10 cellular contexts compared by ENCODE assay signal in genomic region chr11:119335655-119336543, GRCh38. TPM values are rescaled to one million over a fixed set of nuclear protein-coding genes. Genes with fewer than 3 reads are reported as not detected.
DNase-seq lines count a peak whose midpoint lies in the region; ATAC-seq and TF ChIP-seq lines count a peak whose summit lies in the region.
"Had no signal": no experiment of that assay in that cellular context is flagged by ENCODE, and none has a peak within 500 bp of the region (broad histone marks: within the 10 kb centered on the region; RNA-seq: fewer than 3 reads in every experiment).

No MANE protein-coding gene starts in this region.

- peak overlapping the region; percentile 14 for H3K27ac Mint-ChIP-seq in activated T-helper 2 cell treated with anti-CD3 and anti-CD28 coated beads, Interferon-gamma antibody, Interleukin-2, Interleukin-4, amounts not matched to agents 10 μg/mL and 5 μg/mL and 100 μg/mL, durations not matched to agents 14 hours and 24 hours and 36 hours
- peak overlapping the region; percentile 81 for H3K27ac Mint-ChIP-seq in type B pancreatic cell

- H3K4me3 Mint-ChIP-seq in activated T-helper 2 cell treated with anti-CD3 and anti-CD28 coated beads, Interferon-gamma antibody, Interleukin-2, Interleukin-4, amounts not matched to agents 10 μg/mL and 5 μg/mL and 100 μg/mL, durations not matched to agents 14 hours and 24 hours and 36 hours (ENCODE audit: low read depth): peak overlapping the region; percentile 100
- H3K4me3 Mint-ChIP-seq in type B pancreatic cell: peak overlapping the region; percentile 100

- H3K9me3 Mint-ChIP-seq in activated T-helper 2 cell treated with anti-CD3 and anti-CD28 coated beads, Interferon-gamma antibody, Interleukin-2, Interleukin-4, amounts not matched to agents 10 μg/mL and 5 μg/mL and 100 μg/mL, durations not matched to agents 14 hours and 24 hours and 36 hours: no peaks in the 10 kb centered on the region
- no peaks in the 10 kb centered on the region for H3K9me3 Mint-ChIP-seq in type B pancreatic cell

- H3K4me1 Mint-ChIP-seq in activated T-helper 2 cell treated with anti-CD3 and anti-CD28 coated beads, Interferon-gamma antibody, Interleukin-2, Interleukin-4, amounts not matched to agents 10 μg/mL and 5 μg/mL and 100 μg/mL, durations not matched to agents 14 hours and 24 hours and 36 hours (ENCODE audit: low read depth): peaks cover 40% of the 10 kb centered on the region
- peaks cover 44% of the 10 kb centered on the region for H3K4me1 Mint-ChIP-seq in type B pancreatic cell (ENCODE audit: unreplicated experiment)

- ATAC-seq in Right ventricle myocardium inferior: no peak
- no peak for ATAC-seq in left cardiac atrium
- peak; percentile 72 for ATAC-seq in left lobe of liver
- no peak for ATAC-seq in GM18868 (IDR thresholded peaks at IDR 0.05; ENCODE audit: unreplicated experiment)
- no peak for ATAC-seq in sciatic nerve

- TF ChIP-seq CTCF in type B pancreatic cell (conservative IDR thresholded peaks at IDR 0.05): no peak

- peaks cover 15% of the 10 kb centered on the region for H3K27me3 Mint-ChIP-seq in activated T-helper 2 cell treated with anti-CD3 and anti-CD28 coated beads, Interferon-gamma antibody, Interleukin-2, Interleukin-4, amounts not matched to agents 10 μg/mL and 5 μg/mL and 100 μg/mL, durations not matched to agents 14 hours and 24 hours and 36 hours (ENCODE audit: low read depth)
- peaks cover 11% of the 10 kb centered on the region for H3K27me3 Mint-ChIP-seq in type B pancreatic cell

- peak; percentile 62 for DNase-seq in Right ventricle myocardium inferior (ENCODE audit: missing footprints)
- no peak for DNase-seq in left cardiac atrium
- no peak for DNase-seq in activated T-helper 2 cell treated with anti-CD3 and anti-CD28 coated beads, Interferon-gamma antibody, Interleukin-2, Interleukin-4, amounts not matched to agents 10 μg/mL and 5 μg/mL and 100 μg/mL, durations not matched to agents 14 hours and 24 hours and 36 hours (ENCODE audit: low spot score)
- peak; percentile 94 for DNase-seq in left lobe of liver (ENCODE audit: low spot score)
- no peak for DNase-seq in type B pancreatic cell (ENCODE audit: extremely low spot score, unreplicated experiment)
- no peak for DNase-seq in sciatic nerve (ENCODE audit: low spot score)
- no peak for DNase-seq in superior temporal gyrus (ENCODE audit: extremely low spot score)
- DNase-seq: DMS153, retina had no signal

- intact Hi-C loops in Right ventricle myocardium inferior (cut with DNase I) (no loop called here), left cardiac atrium (cut with DNase I) (loop anchor here in 1 of 2 donors (5.0 kb wide), 1 partner anchor 36 kb away; no protein-coding TSS in a partner anchor), sciatic nerve (cut with DNase I) (no loop called here)
- intact Hi-C loops in activated T-helper 2 cell treated with anti-CD3 and anti-CD28 coated beads, Interferon-gamma antibody, Interleukin-2, Interleukin-4, amounts not matched to agents 10 μg/mL and 5 μg/mL and 100 μg/mL, durations not matched to agents 14 hours and 24 hours and 36 hours (cut with micrococcal nuclease): loop anchor here (2.0 kb wide), 1 partner anchor 15 kb away; no protein-coding TSS in a partner anchor

- H3K36me3 Mint-ChIP-seq in activated T-helper 2 cell treated with anti-CD3 and anti-CD28 coated beads, Interferon-gamma antibody, Interleukin-2, Interleukin-4, amounts not matched to agents 10 μg/mL and 5 μg/mL and 100 μg/mL, durations not matched to agents 14 hours and 24 hours and 36 hours (ENCODE audit: low read depth): peaks cover 19% of the 10 kb centered on the region
- no peaks in the 10 kb centered on the region for H3K36me3 Mint-ChIP-seq in type B pancreatic cell

RNA-seq across cellular contexts. Expression of gene RNF26, which starts 1.6 kb away (rescaled TPM):
- total RNA-seq in Right ventricle myocardium inferior: 13.1 TPM
- 10 to 100 TPM; 13.2 to 14.1 TPM for total RNA-seq in left cardiac atrium
- total RNA-seq in activated T-helper 2 cell treated with anti-CD3 and anti-CD28 coated beads, Interferon-gamma antibody, Interleukin-2, Interleukin-4, amounts not matched to agents 10 μg/mL and 5 μg/mL and 100 μg/mL, durations not matched to agents 14 hours and 24 hours and 36 hours: 29.9 and 32.6 TPM in 2 replicates
- 15.0 TPM for total RNA-seq in left lobe of liver
- total RNA-seq in type B pancreatic cell (ENCODE audit: low replicate concordance): 40.3 and 45.6 TPM in 2 replicates
- total RNA-seq in sciatic nerve: 17.4 TPM

RNA-seq across cellular contexts. Expression of gene C1QTNF5, which starts 4.8 kb away (rescaled TPM):
- total RNA-seq in Right ventricle myocardium inferior (17.5 TPM), left cardiac atrium (10 to 100 TPM; 25.1 to 39.9 TPM), left lobe of liver (4.7 TPM), type B pancreatic cell (ENCODE audit: low replicate concordance) (2.0 and 4.0 TPM in 2 replicates), sciatic nerve (27.7 TPM)
- total RNA-seq in activated T-helper 2 cell treated with anti-CD3 and anti-CD28 coated beads, Interferon-gamma antibody, Interleukin-2, Interleukin-4, amounts not matched to agents 10 μg/mL and 5 μg/mL and 100 μg/mL, durations not matched to agents 14 hours and 24 hours and 36 hours: not detected in 2 replicates

RNA-seq across cellular contexts. Expression of gene MFRP, which starts 10.6 kb away (rescaled TPM):
- total RNA-seq in Right ventricle myocardium inferior (not detected), left cardiac atrium (not detected), left lobe of liver (not detected), type B pancreatic cell (ENCODE audit: low replicate concordance) (not detected in 2 replicates), sciatic nerve (not detected)
- not detected in 2 replicates for total RNA-seq in activated T-helper 2 cell treated with anti-CD3 and anti-CD28 coated beads, Interferon-gamma antibody, Interleukin-2, Interleukin-4, amounts not matched to agents 10 μg/mL and 5 μg/mL and 100 μg/mL, durations not matched to agents 14 hours and 24 hours and 36 hours

RNA-seq across cellular contexts. Expression of gene MCAM, which starts 19.0 kb away (rescaled TPM):
- total RNA-seq in Right ventricle myocardium inferior (68.7 TPM), left cardiac atrium (100 to 1,000 TPM; 144 to 230 TPM), left lobe of liver (1.5 TPM), type B pancreatic cell (ENCODE audit: low replicate concordance) (3.0 and 10.3 TPM in 2 replicates), sciatic nerve (146 TPM)
- 6.0 and 7.2 TPM in 2 replicates for total RNA-seq in activated T-helper 2 cell treated with anti-CD3 and anti-CD28 coated beads, Interferon-gamma antibody, Interleukin-2, Interleukin-4, amounts not matched to agents 10 μg/mL and 5 μg/mL and 100 μg/mL, durations not matched to agents 14 hours and 24 hours and 36 hours

RNA-seq across cellular contexts. Expression of gene USP2, which starts 45.6 kb away (rescaled TPM):
- 140 TPM for total RNA-seq in Right ventricle myocardium inferior
- total RNA-seq in left cardiac atrium: 10 to 100 TPM; 65.8 to 68.8 TPM
- 1.0 and 1.1 TPM in 2 replicates for total RNA-seq in activated T-helper 2 cell treated with anti-CD3 and anti-CD28 coated beads, Interferon-gamma antibody, Interleukin-2, Interleukin-4, amounts not matched to agents 10 μg/mL and 5 μg/mL and 100 μg/mL, durations not matched to agents 14 hours and 24 hours and 36 hours
- 10.9 TPM for total RNA-seq in left lobe of liver
- 7.4 and 8.2 TPM in 2 replicates for total RNA-seq in type B pancreatic cell (ENCODE audit: low replicate concordance)
- 13.7 TPM for total RNA-seq in sciatic nerve

Comparison
In these comparisons a context has a peak if more than half of its experiments do, and no peak if none do; other contexts are left out.
1. DNase-seq: peak in Right ventricle myocardium inferior (single experiment) and left lobe of liver (single experiment); none in left cardiac atrium (single experiment), activated T-helper 2 cell treated with anti-CD3 and anti-CD28 coated beads, Interferon-gamma antibody, Interleukin-2, Interleukin-4, amounts not matched to agents 10 μg/mL and 5 μg/mL and 100 μg/mL, durations not matched to agents 14 hours and 24 hours and 36 hours (single experiment), type B pancreatic cell (single experiment), sciatic nerve (single experiment) and superior temporal gyrus (single experiment).